7 cellular contexts compared by ENCODE assay signal in genomic region chr9:97803167-97804058, GRCh38. TPM values are rescaled to one million over a fixed set of nuclear protein-coding genes. Genes with fewer than 3 reads are reported as not detected.
DNase-seq lines count a peak whose midpoint lies in the region; ATAC-seq and FAIRE-seq lines count a peak whose summit lies in the region.

No MANE protein-coding gene starts in this region.

- intact Hi-C loops in left colon (cut with DNase I, micrococcal nuclease): no loop called here

- FAIRE-seq in GM18507 (lab: Jason Lieb, UNC): peak; percentile 21

- DNase-seq in GM18507 (ENCODE audit: extremely low spot score, insufficient read length, low read depth) (peak; percentile 83), NCI-H2171 (lab: John Stamatoyannopoulos, UW) (peak; percentile 80), cerebellum (ENCODE audit: low spot score) (peak; percentile 93), left colon (peak; percentile 59 to 86)
- peak; percentile 77 for DNase-seq in activated CD4-positive, CD25-positive, alpha-beta regulatory T cell treated with anti-CD3 and anti-CD28 coated beads, Interleukin-2, amount 50 U/mL, for 72 hours
- DNase-seq in stimulated activated CD4-positive, alpha-beta T cell treated with anti-CD3 and anti-CD28 coated beads, Interleukin-1b, Interleukin-23, amount 100 ng/mL, for 24 hours (ENCODE audit: low read depth in 4 of 4, low spot score in 1 of 4): peak; percentile 38 to 57 (median 52)

- ATAC-seq in HG02884 (IDR thresholded peaks at IDR 0.05; ENCODE audit: unreplicated experiment) (peak; percentile 79), left colon (peak; percentile 99)

RNA-seq across cellular contexts. Expression of gene FOXE1, which starts 49.6 kb away (rescaled TPM):
- total RNA-seq in cerebellum (not detected), left colon (under 1 TPM in 1 of 2 donors, not detected in 1; 0.08 TPM)

Comparison
In these comparisons a context has a peak if more than half of its experiments do, and no peak if none do; other contexts are left out.
1. Peak in every context shown above with its lines: DNase-seq and ATAC-seq.